Comparison of ENCODE assay signal across 9 cellular contexts in the genomic region with DNA sequence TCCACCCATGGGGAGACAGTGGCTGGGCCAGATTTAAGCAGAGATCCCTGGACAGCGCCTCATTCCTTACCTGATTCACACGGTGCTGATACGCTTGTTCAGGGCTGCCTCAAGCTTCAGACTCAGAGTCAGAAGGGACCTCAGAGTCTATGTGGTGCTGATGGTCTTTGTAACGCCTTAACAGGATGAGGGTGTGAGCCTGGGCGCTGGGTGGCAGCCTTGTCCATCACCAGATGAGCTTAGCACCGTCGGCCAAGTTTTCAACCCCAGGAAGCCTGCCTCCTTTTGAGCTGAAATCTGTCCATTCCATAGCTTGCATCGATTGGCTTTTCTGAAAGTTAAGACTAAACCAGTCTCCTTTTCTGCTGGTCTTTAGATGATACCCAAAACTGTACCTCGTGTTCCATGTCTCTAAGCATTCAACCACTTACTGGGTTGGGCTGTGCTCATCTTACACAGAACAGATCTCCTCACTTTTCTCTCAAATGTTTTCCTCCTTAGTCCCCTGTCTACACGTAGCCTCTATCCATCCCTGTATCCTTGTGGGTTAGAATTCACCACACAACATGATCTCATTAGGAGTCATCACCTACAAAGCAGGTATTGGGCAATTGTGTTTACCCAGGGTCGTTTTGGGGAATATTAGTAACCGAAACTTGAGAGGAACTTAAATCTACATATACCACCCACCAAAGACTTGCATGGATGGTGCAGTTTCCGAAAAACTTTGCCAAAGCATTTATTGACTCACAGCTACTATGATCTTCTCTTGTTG.
DNase-seq lines count a peak whose midpoint lies in the region; ATAC-seq and TF ChIP-seq lines count a peak whose summit lies in the region.
"Had no signal": no experiment of that assay in that cellular context is flagged by ENCODE, and none has a peak within 500 bp of the region (broad histone marks: within the 10 kb centered on the region; RNA-seq: fewer than 3 reads in every experiment).

No MANE protein-coding gene starts in this region.

- no peaks in the 10 kb centered on the region for H3K36me3 Mint-ChIP-seq in chondrocyte (ENCODE audit: low read depth)
- H3K36me3 Mint-ChIP-seq in neural crest cell (ENCODE audit: low read depth), result no peaks in the 10 kb centered on the region
- no peaks in the 10 kb centered on the region for H3K36me3 Mint-ChIP-seq in activated naive CD4-positive, alpha-beta T cell treated with anti-CD3 and anti-CD28 coated beads for 36 hours (ENCODE audit: low read depth)

- intact Hi-C loops in activated naive CD4-positive, alpha-beta T cell treated with anti-CD3 and anti-CD28 coated beads for 36 hours (cut with micrococcal nuclease), result no loop called here

- ATAC-seq in HG02571 (IDR thresholded peaks at IDR 0.05; ENCODE audit: unreplicated experiment), result no peak

- H3K27ac Mint-ChIP-seq in chondrocyte (ENCODE audit: unreplicated experiment) (no peak overlapping the region), neural crest cell (ENCODE audit: unreplicated experiment) (no peak overlapping the region)
- H3K27ac Mint-ChIP-seq in activated naive CD4-positive, alpha-beta T cell treated with anti-CD3 and anti-CD28 coated beads for 36 hours, result no peak overlapping the region

- H3K9me3 Mint-ChIP-seq in chondrocyte (ENCODE audit: low read depth) (peaks cover 3% of the 10 kb centered on the region), neural crest cell (peaks cover 5% of the 10 kb centered on the region)
- no peaks in the 10 kb centered on the region for H3K9me3 Mint-ChIP-seq in activated naive CD4-positive, alpha-beta T cell treated with anti-CD3 and anti-CD28 coated beads for 36 hours

- DNase-seq in ELR (ENCODE audit: low read depth) (peak; percentile 62), NCI-H1092 treated with DMSO at 0.1 percent for 48 hours (lab: John Stamatoyannopoulos, UW) (peak; percentile 39), chondrocyte (ENCODE audit: low spot score) (no peak), neural crest cell (ENCODE audit: low read depth, low spot score) (no peak), NCI-H345 (lab: John Stamatoyannopoulos, UW) (no peak), epidermal melanocyte (ENCODE audit: insufficient read length, low spot score) (no peak)
- no peak for DNase-seq in activated naive CD4-positive, alpha-beta T cell treated with anti-CD3 and anti-CD28 coated beads for 36 hours
- DNase-seq: MG63 had no signal

- TF ChIP-seq CTCF in chondrocyte (IDR thresholded peaks at IDR 0.05) (peak; percentile 66), neural crest cell (conservative IDR thresholded peaks at IDR 0.05) (peak; percentile 18)

- no peaks in the 10 kb centered on the region for H3K4me1 Mint-ChIP-seq in chondrocyte (ENCODE audit: low read depth)
- H3K4me1 Mint-ChIP-seq in neural crest cell, result no peaks in the 10 kb centered on the region
- no peaks in the 10 kb centered on the region for H3K4me1 Mint-ChIP-seq in activated naive CD4-positive, alpha-beta T cell treated with anti-CD3 and anti-CD28 coated beads for 36 hours (ENCODE audit: low read depth)

- CTCF ChIA-PET in activated naive CD4-positive, alpha-beta T cell treated with anti-CD3 and anti-CD28 coated beads for 36 hours (lab: Charles Lee), result interaction anchor here (0.7 to 1.2 kb wide), 3 partner anchors 9 to 793 kb away, joined by 3 read pairs; no protein-coding TSS in a partner anchor

- H3K27me3 Mint-ChIP-seq in chondrocyte (ENCODE audit: low read depth), result peaks cover 3% of the 10 kb centered on the region
- peaks cover 8% of the 10 kb centered on the region for H3K27me3 Mint-ChIP-seq in neural crest cell (ENCODE audit: low read depth)
- H3K27me3 Mint-ChIP-seq in activated naive CD4-positive, alpha-beta T cell treated with anti-CD3 and anti-CD28 coated beads for 36 hours (ENCODE audit: low read depth), result no peaks in the 10 kb centered on the region

- H3K4me3 Mint-ChIP-seq in chondrocyte (ENCODE audit: unreplicated experiment) (no peak overlapping the region), neural crest cell (no peak overlapping the region)
- no peak overlapping the region for H3K4me3 Mint-ChIP-seq in activated naive CD4-positive, alpha-beta T cell treated with anti-CD3 and anti-CD28 coated beads for 36 hours

Comparison
In these comparisons a context has a peak if more than half of its experiments do, and no peak if none do; other contexts are left out.
1. DNase-seq: peak in ELR (single experiment) and NCI-H1092 treated with DMSO at 0.1 percent for 48 hours (single experiment); none in chondrocyte (single experiment), neural crest cell (single experiment), activated naive CD4-positive, alpha-beta T cell treated with anti-CD3 and anti-CD28 coated beads for 36 hours (single experiment), NCI-H345 (single experiment) and epidermal melanocyte (single experiment).